ENCODE assay signal across 26 cellular contexts in the genomic region with DNA sequence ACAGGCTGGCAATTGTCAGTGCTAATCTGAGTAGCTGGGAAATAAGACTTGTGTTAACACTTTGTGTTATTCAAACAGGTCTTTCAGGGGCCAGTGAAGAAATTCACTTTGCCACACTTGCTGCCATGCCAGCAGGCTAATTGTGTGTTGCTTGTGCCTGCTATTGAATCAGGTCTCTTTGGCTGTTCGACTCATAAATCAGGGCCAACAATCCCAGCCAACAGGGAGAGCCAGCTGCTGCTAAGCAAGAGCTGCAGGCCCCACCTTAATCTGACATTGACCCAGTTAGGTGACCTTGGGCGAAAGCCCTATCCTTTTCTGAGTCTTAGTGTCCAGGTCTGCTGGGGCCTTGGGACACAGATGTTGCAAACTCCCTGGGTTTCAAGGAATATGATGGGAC.
"Had no signal": no experiment of that assay in that cellular context is flagged by ENCODE, and none has a peak within 500 bp of the region (broad histone marks: within the 10 kb centered on the region; RNA-seq: fewer than 3 reads in every experiment).

No MANE protein-coding gene starts in this region.

- H3K27me3 Mint-ChIP-seq: naive thymus-derived CD4-positive, alpha-beta T cell; stimulated activated memory B cell treated with anti-CD40 and anti-IgM and Interleukin-4, amounts not matched to agents 10 μg/mL and 1 μg/mL and 100 μg/mL, for 72 hours; stimulated activated naive CD8-positive, alpha-beta T cell treated with anti-CD3 and anti-CD28 coated beads, Interleukin-15, Interleukin-2, amounts not matched to agents 100 ng/mL and 50 ng/mL, for 24 hours had no signal

- H3K27ac Mint-ChIP-seq: memory B cell; naive thymus-derived CD4-positive, alpha-beta T cell; natural killer cell treated with Interleukin-12 subunit alpha and Interleukin-12 subunit beta and Interleukin-15 and Interleukin-18, amount 100 ng/mL, for 72 hours; stimulated activated memory B cell treated with anti-CD40 and anti-IgM and Interleukin-4, amounts not matched to agents 10 μg/mL and 1 μg/mL and 100 μg/mL, for 72 hours; stimulated activated naive CD8-positive, alpha-beta T cell treated with anti-CD3 and anti-CD28 coated beads, Interleukin-15, Interleukin-2, amounts not matched to agents 100 ng/mL and 50 ng/mL, for 24 hours; type B pancreatic cell had no signal

- H3K4me2 ChIP-seq: smooth muscle cell had no signal

- H3K36me3 ChIP-seq: ovary, right atrium auricular region, right lobe of liver, tibial nerve, uterus had no signal

- FAIRE-seq: keratinocyte had no signal

- H3K27me3 ChIP-seq: ovary, right atrium auricular region, right lobe of liver, tibial nerve, uterus had no signal

- H3K4me3 ChIP-seq: lung, mucosa of descending colon, ovary, psoas muscle, right atrium auricular region, right lobe of liver, smooth muscle cell, tibial nerve, uterus had no signal

- DNase-seq: hippocampal formation; kidney glomerular epithelial cell; left cardiac atrium; midbrain; mucosa of descending colon; naive thymus-derived CD4-positive, alpha-beta T cell; ovary; posterior cingulate gyrus; psoas muscle; right lobe of liver; stimulated activated CD4-positive, alpha-beta T cell treated with anti-CD3 and anti-CD28 coated beads, Interleukin-1b, Interleukin-23, amount 100 ng/mL, for 48 hours; stimulated activated CD4-positive, alpha-beta T cell treated with anti-CD3 and anti-CD28 coated beads, Interleukin-2, amount 100 ng/mL, for 48 hours; stimulated activated CD4-positive, alpha-beta T cell treated with anti-CD3 and anti-CD28 coated beads, Interleukin-4, amount 100 ng/mL, for 4 hours; stimulated activated CD8-positive, alpha-beta memory T cell treated with anti-CD3 and anti-CD28 coated beads, Interleukin-4, amount 100 ng/mL, for 48 hours; uterus had no signal

- H3K9me3 Mint-ChIP-seq: memory B cell; naive thymus-derived CD4-positive, alpha-beta T cell; natural killer cell treated with Interleukin-12 subunit alpha and Interleukin-12 subunit beta and Interleukin-15 and Interleukin-18, amount 100 ng/mL, for 72 hours; stimulated activated memory B cell treated with anti-CD40 and anti-IgM and Interleukin-4, amounts not matched to agents 10 μg/mL and 1 μg/mL and 100 μg/mL, for 72 hours; stimulated activated naive CD8-positive, alpha-beta T cell treated with anti-CD3 and anti-CD28 coated beads, Interleukin-15, Interleukin-2, amounts not matched to agents 100 ng/mL and 50 ng/mL, for 24 hours had no signal

- H3K27ac ChIP-seq: ovary, psoas muscle, right atrium auricular region, right lobe of liver, tibial nerve, uterus had no signal

- ATAC-seq: left lobe of liver; mucosa of descending colon; naive thymus-derived CD4-positive, alpha-beta T cell; natural killer cell treated with Interleukin-12 subunit alpha and Interleukin-12 subunit beta and Interleukin-15 and Interleukin-18, amount 100 ng/mL, for 72 hours; right lobe of liver; stimulated activated memory B cell treated with anti-CD40 and anti-IgM and Interleukin-4, amounts not matched to agents 10 μg/mL and 1 μg/mL and 100 μg/mL, for 72 hours had no signal

- H3K36me3 Mint-ChIP-seq: memory B cell; naive thymus-derived CD4-positive, alpha-beta T cell; natural killer cell treated with Interleukin-12 subunit alpha and Interleukin-12 subunit beta and Interleukin-15 and Interleukin-18, amount 100 ng/mL, for 72 hours; stimulated activated memory B cell treated with anti-CD40 and anti-IgM and Interleukin-4, amounts not matched to agents 10 μg/mL and 1 μg/mL and 100 μg/mL, for 72 hours; type B pancreatic cell had no signal

- H3K4me1 ChIP-seq: psoas muscle, right lobe of liver, tibial nerve, uterus had no signal

- H3K9me3 ChIP-seq: mucosa of descending colon, ovary, psoas muscle, right atrium auricular region, right lobe of liver, tibial nerve, uterus had no signal

- H3K4me3 Mint-ChIP-seq: memory B cell; naive thymus-derived CD4-positive, alpha-beta T cell; natural killer cell treated with Interleukin-12 subunit alpha and Interleukin-12 subunit beta and Interleukin-15 and Interleukin-18, amount 100 ng/mL, for 72 hours; stimulated activated memory B cell treated with anti-CD40 and anti-IgM and Interleukin-4, amounts not matched to agents 10 μg/mL and 1 μg/mL and 100 μg/mL, for 72 hours; stimulated activated naive CD8-positive, alpha-beta T cell treated with anti-CD3 and anti-CD28 coated beads, Interleukin-15, Interleukin-2, amounts not matched to agents 100 ng/mL and 50 ng/mL, for 24 hours; type B pancreatic cell had no signal
